8 cellular contexts compared by ENCODE assay signal in genomic region chr12:12474931-12475485, GRCh38.
DNase-seq lines count a peak whose midpoint lies in the region; ATAC-seq and TF ChIP-seq lines count a peak whose summit lies in the region.

No MANE protein-coding gene starts in this region.

- peaks cover 56% of the 10 kb centered on the region for H3K4me1 Mint-ChIP-seq in activated naive CD8-positive, alpha-beta T cell (ENCODE audit: low read depth)

- no peaks in the 10 kb centered on the region for H3K9me3 Mint-ChIP-seq in activated naive CD8-positive, alpha-beta T cell (ENCODE audit: low read depth)

- peak overlapping the region; percentile 96 for H3K27ac Mint-ChIP-seq in activated naive CD8-positive, alpha-beta T cell

- peaks cover 15% of the 10 kb centered on the region for H3K36me3 ChIP-seq in GM06990 (ENCODE audit: control insufficient read depth, insufficient read depth, low read length)

- H3K4me3 Mint-ChIP-seq in activated naive CD8-positive, alpha-beta T cell, result peak overlapping the region; percentile 36

- no peaks in the 10 kb centered on the region for H3K27me3 ChIP-seq in GM06990 (replicated peaks; ENCODE audit: control insufficient read depth, insufficient read depth, low read length)

- H3K36me3 Mint-ChIP-seq in activated naive CD8-positive, alpha-beta T cell, result peaks cover 32% of the 10 kb centered on the region

- H3K4me3 ChIP-seq in GM06990 (replicated peaks; ENCODE audit: low read depth, low read length), result peak overlapping the region; percentile 37

- TF ChIP-seq CTCF in GM06990 (IDR thresholded peaks at IDR 0.05; ENCODE audit: insufficient read depth, low read length, poor library complexity, severe bottlenecking), result peak; percentile 43

- no peaks in the 10 kb centered on the region for H3K27me3 Mint-ChIP-seq in activated naive CD8-positive, alpha-beta T cell

- ATAC-seq in GM21367 (IDR thresholded peaks at IDR 0.05; ENCODE audit: unreplicated experiment), result peak; percentile 74
- ATAC-seq in HG03575 (IDR thresholded peaks at IDR 0.05; ENCODE audit: extremely low read depth, insufficient number of reproducible peaks, low FRiP score, unreplicated experiment), result peak; percentile 72

- DNase-seq in GM06990 (ENCODE audit: extremely low read depth, insufficient read length) (peak; percentile 66), pulmonary artery endothelial cell (ENCODE audit: low read depth, low spot score) (peak; percentile 49), Ammon's horn (ENCODE audit: low spot score) (no peak), NCI-H1048 (lab: John Stamatoyannopoulos, UW) (no peak), NCI-H2227 treated with DMSO at 0.1 percent for 48 hours (lab: John Stamatoyannopoulos, UW) (no peak)

Comparison
In these comparisons a context has a peak if more than half of its experiments do, and no peak if none do; other contexts are left out.
1. DNase-seq: peak in GM06990 (single experiment) and pulmonary artery endothelial cell (single experiment); none in Ammon's horn (single experiment), NCI-H1048 (single experiment) and NCI-H2227 treated with DMSO at 0.1 percent for 48 hours (single experiment).